In genomic region chr10:43982250-43982649, GRCh38 we compare ENCODE assay signal across 23 cellular contexts.
DNase-seq lines count a peak whose midpoint lies in the region; ATAC-seq, FAIRE-seq and TF ChIP-seq lines count a peak whose summit lies in the region.
"Had no signal": no experiment of that assay in that cellular context is flagged by ENCODE, and none has a peak within 500 bp of the region (broad histone marks: within the 10 kb centered on the region; RNA-seq: fewer than 3 reads in every experiment).

No MANE protein-coding gene starts in this region.

- H3K4ac ChIP-seq in neuronal stem cell (ENCODE audit: low read length), result no peak overlapping the region

- H3K4me2 ChIP-seq in neuronal stem cell (ENCODE audit: insufficient read depth, low read length, poor library complexity, severe bottlenecking), result no peak overlapping the region
- H3K4me2 ChIP-seq: BLaER1 had no signal

- no peak overlapping the region for H2BK120ac ChIP-seq in neuronal stem cell (ENCODE audit: low read depth, low read length)

- no peak overlapping the region for H2BK15ac ChIP-seq in neuronal stem cell (ENCODE audit: low read length)

- H3K9me3 ChIP-seq in neuronal stem cell (replicated peaks in 1 of 2; ENCODE audit: control insufficient read depth in 2 of 2, insufficient read depth in 1 of 2, low read depth in 1 of 2, low read length in 2 of 2), result no peaks in the 10 kb centered on the region
- H3K9me3 ChIP-seq in upper lobe of right lung, result no peaks in the 10 kb centered on the region
- H3K9me3 ChIP-seq: BLaER1, Caco-2 had no signal

- intact Hi-C loops in upper lobe of right lung (cut with DNase I), result no loop called here
- intact Hi-C loops in dorsolateral prefrontal cortex (cut with DNase I), result no loop called here

- H2BK12ac ChIP-seq in neuronal stem cell (ENCODE audit: low read length), result no peak overlapping the region

- no peak for TF ChIP-seq POLR2A in GM12892 (IDR thresholded peaks at IDR 0.05; ENCODE audit: low read depth, low read length)

- no peak for FAIRE-seq in GM12892 (lab: Jason Lieb, UNC)
- FAIRE-seq: A204.1, G401.6, GM19239, H1 had no signal

- H3K23ac ChIP-seq in neuronal stem cell (ENCODE audit: low read depth, low read length, poor library complexity), result no peak overlapping the region

- H3K36me3 ChIP-seq in neuronal stem cell (replicated peaks in 1 of 2; ENCODE audit: control insufficient read depth in 2 of 2, insufficient read depth in 2 of 2, low read length in 2 of 2) (no peaks in the 10 kb centered on the region), upper lobe of right lung (no peaks in the 10 kb centered on the region)
- H3K36me3 ChIP-seq: BLaER1 had no signal

- H3K4me1 ChIP-seq in neuronal stem cell (ENCODE audit: control insufficient read depth in 2 of 2, insufficient read depth in 1 of 2, low read depth in 1 of 2, low read length in 2 of 2) (no peaks in the 10 kb centered on the region), upper lobe of right lung (no peaks in the 10 kb centered on the region)
- H3K4me1 ChIP-seq: Caco-2 had no signal

- no peak overlapping the region for H3K9ac ChIP-seq in neuronal stem cell (ENCODE audit: low read depth, low read length, poor library complexity)
- H3K9ac ChIP-seq: BLaER1, GM23248 had no signal

- WGBS in neuronal stem cell (ENCODE audit: extremely low coverage in 2 of 2, insufficient read length in 2 of 2, insufficient replicate concordance in 1 of 2), 2 donors, result no CpG with 5 or more reads among the region's 3 CpGs

- no peak overlapping the region for H3K14ac ChIP-seq in neuronal stem cell (ENCODE audit: low read length)

- no peak overlapping the region for H2BK5ac ChIP-seq in neuronal stem cell (ENCODE audit: low read length)

- no peak overlapping the region for H4K91ac ChIP-seq in neuronal stem cell (ENCODE audit: low read depth, low read length, poor library complexity)

- TF ChIP-seq CTCF in upper lobe of right lung (IDR thresholded peaks at IDR 0.05), result no peak
- no peak for TF ChIP-seq CTCF in dorsolateral prefrontal cortex (IDR thresholded peaks at IDR 0.05 in 54 of 56, conservative IDR thresholded peaks at IDR 0.05 in 2 of 56; ENCODE audit: low read depth in 1 of 56, partially characterized antibody in 56 of 56)

- ATAC-seq in upper lobe of right lung, result no peak
- ATAC-seq: CD8-positive, alpha-beta T cell had no signal

- no peak overlapping the region for H4K8ac ChIP-seq in neuronal stem cell (ENCODE audit: low read depth, low read length)

- H3K27me3 ChIP-seq in neuronal stem cell (ENCODE audit: control insufficient read depth in 3 of 3, insufficient read depth in 3 of 3, low read depth in 1 of 3, low read length in 3 of 3) (no peaks in the 10 kb centered on the region), upper lobe of right lung (no peaks in the 10 kb centered on the region), dorsolateral prefrontal cortex (no peaks in the 10 kb centered on the region)
- H3K27me3 ChIP-seq: BLaER1 had no signal

- H2AK5ac ChIP-seq in neuronal stem cell (ENCODE audit: low read depth, low read length), result no peak overlapping the region

- H3K79me1 ChIP-seq in neuronal stem cell (ENCODE audit: low read depth, low read length), result no peaks in the 10 kb centered on the region

- no peak overlapping the region for H2AFZ ChIP-seq in neuronal stem cell (ENCODE audit: low read length)

- DNase-seq in activated CD8-positive, alpha-beta memory T cell treated with anti-CD3 and anti-CD28 coated beads for 24 hours, result peak; percentile 32
- no peak for DNase-seq in activated CD8-positive, alpha-beta memory T cell treated with anti-CD3 and anti-CD28 coated beads, Interleukin-2, amount 50 U/mL, for 4 hours
- DNase-seq in neuronal stem cell (ENCODE audit: low spot score), result no peak
- peak; percentile 33 for DNase-seq in upper lobe of right lung
- DNase-seq in NK-92 (lab: John Stamatoyannopoulos, UW; ENCODE audit: unreplicated experiment), result no peak
- no peak for DNase-seq in T-helper 1 cell
- no peak for DNase-seq in dorsolateral prefrontal cortex
- no peak for DNase-seq in GM12892 (ENCODE audit: insufficient read length)
- DNase-seq: Caco-2; CD4-positive, CD25-positive, alpha-beta regulatory T cell; CD8-positive, alpha-beta T cell; DMS153; DND-41; GM23248; H7; HCEC 1CT had no signal

- peak overlapping the region; percentile 2 for H3K18ac ChIP-seq in neuronal stem cell (ENCODE audit: low read length)

- no peak overlapping the region for H3K27ac ChIP-seq in neuronal stem cell (replicated peaks; ENCODE audit: low read length)
- H3K27ac ChIP-seq in upper lobe of right lung, result no peak overlapping the region
- no peak overlapping the region for H3K27ac ChIP-seq in dorsolateral prefrontal cortex
- H3K27ac ChIP-seq: 22Rv1, BLaER1, C4-2B, GM23248 had no signal

- H3K4me3 ChIP-seq in neuronal stem cell (ENCODE audit: low read length in 2 of 2) (no peak overlapping the region), upper lobe of right lung (no peak overlapping the region), dorsolateral prefrontal cortex (no peak overlapping the region)
- H3K4me3 ChIP-seq: BLaER1, GM23248 had no signal

Comparison
In these comparisons a context has a peak if more than half of its experiments do, and no peak if none do; other contexts are left out.
1. DNase-seq: peak in activated CD8-positive, alpha-beta memory T cell treated with anti-CD3 and anti-CD28 coated beads for 24 hours (single experiment) and upper lobe of right lung (single experiment); none in activated CD8-positive, alpha-beta memory T cell treated with anti-CD3 and anti-CD28 coated beads, Interleukin-2, amount 50 U/mL, for 4 hours (single experiment), neuronal stem cell (single experiment), NK-92 (single experiment), T-helper 1 cell (0 of 5), dorsolateral prefrontal cortex (0 of 10) and GM12892 (single experiment).